Comparison of ENCODE assay signal across 8 cellular contexts in the genomic region with DNA sequence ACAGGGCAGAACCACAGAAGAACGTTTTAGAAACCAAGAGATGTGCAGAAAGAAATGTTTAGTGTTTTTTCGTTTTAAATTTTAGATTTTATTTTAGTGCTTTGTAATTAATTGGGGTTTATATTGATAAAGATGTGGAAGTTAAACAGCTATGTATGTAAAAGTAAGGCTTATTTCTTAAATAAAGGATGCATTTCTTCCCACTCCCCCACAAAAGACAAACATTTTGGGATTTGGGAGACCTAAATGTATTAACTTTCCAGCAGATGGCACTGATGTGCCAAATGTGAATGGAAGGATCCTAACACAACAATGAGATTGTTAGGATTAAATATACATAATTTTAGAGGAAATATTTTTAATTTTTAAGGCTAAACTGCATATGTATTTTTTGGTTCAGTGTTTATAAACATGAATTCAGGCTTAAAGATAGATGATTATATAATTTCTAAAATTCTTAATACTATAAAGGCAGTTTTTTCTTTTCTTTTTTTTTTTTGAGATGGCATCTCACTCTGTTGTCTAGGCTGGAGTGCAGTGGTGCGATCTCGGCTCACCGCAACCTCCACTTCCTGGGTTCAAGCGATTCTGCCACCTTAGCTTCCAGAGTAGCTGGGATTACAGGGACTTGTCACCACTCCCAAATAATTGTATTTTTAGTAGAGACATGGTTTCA. TPM values are rescaled to one million over a fixed set of nuclear protein-coding genes. Genes with fewer than 3 reads are reported as not detected.
DNase-seq lines count a peak whose midpoint lies in the region; ATAC-seq and TF ChIP-seq lines count a peak whose summit lies in the region.

No MANE protein-coding gene starts in this region.

- peak; percentile 70 for TF ChIP-seq CTCF in epithelial cell of proximal tubule (conservative IDR thresholded peaks at IDR 0.05; ENCODE audit: low read depth, low read length)

- no peak for ATAC-seq in HG02763 (IDR thresholded peaks at IDR 0.05; ENCODE audit: unreplicated experiment)

- DNase-seq in NCI-H748 (lab: John Stamatoyannopoulos, UW; ENCODE audit: unreplicated experiment) = peak; percentile 22
- no peak for DNase-seq in NCI-H748 treated with DMSO at 0.1 percent for 48 hours (lab: John Stamatoyannopoulos, UW)
- peak; percentile 55 for DNase-seq in NCI-H69 (lab: John Stamatoyannopoulos, UW)
- DNase-seq in epithelial cell of proximal tubule (ENCODE audit: low read depth) = no peak
- peak; percentile 24 for DNase-seq in smooth muscle cell of the brain vasculature (ENCODE audit: low read depth, low spot score)
- no peak for DNase-seq in AML-193 (lab: John Stamatoyannopoulos, UW)
- DNase-seq in activated T-cell treated with anti-CD3 and anti-CD28 coated beads for 4 hours = no peak

- H3K4me3 ChIP-seq in epithelial cell of proximal tubule (ENCODE audit: low read depth, low read length) = no peak overlapping the region

RNA-seq across cellular contexts. Expression of a gene that starts 12.0 kb away (rescaled TPM):
- 64.0 and 116 TPM in 2 replicates for total RNA-seq in epithelial cell of proximal tubule

RNA-seq across cellular contexts. Expression of a gene that starts 46.1 kb away (rescaled TPM):
- 0.80 and 1.5 TPM in 2 replicates for total RNA-seq in epithelial cell of proximal tubule

Comparison
In these comparisons a context has a peak if more than half of its experiments do, and no peak if none do; other contexts are left out.
1. DNase-seq: peak in NCI-H748 (single experiment), NCI-H69 (single experiment) and smooth muscle cell of the brain vasculature (single experiment); none in NCI-H748 treated with DMSO at 0.1 percent for 48 hours (single experiment), epithelial cell of proximal tubule (single experiment), AML-193 (0 of 2) and activated T-cell treated with anti-CD3 and anti-CD28 coated beads for 4 hours (single experiment).